In genomic region chr9:127133739-127134167, GRCh38 we compare ENCODE assay signal across 10 cellular contexts. TPM values are rescaled to one million over a fixed set of nuclear protein-coding genes. Genes with fewer than 3 reads are reported as not detected.
DNase-seq lines count a peak whose midpoint lies in the region; ATAC-seq and TF ChIP-seq lines count a peak whose summit lies in the region.
"Had no signal": no experiment of that assay in that cellular context is flagged by ENCODE, and none has a peak within 500 bp of the region (broad histone marks: within the 10 kb centered on the region; RNA-seq: fewer than 3 reads in every experiment).

No MANE protein-coding gene starts in this region.

- TF ChIP-seq CTCF in nephron (IDR thresholded peaks at IDR 0.05; ENCODE audit: unreplicated experiment in 3 of 3) (no peak), vagina (IDR thresholded peaks at IDR 0.05) (no peak), GM13977 (IDR thresholded peaks at IDR 0.05; ENCODE audit: extremely low read depth, insufficient read depth, missing control alignments) (no peak)

- no peaks in the 10 kb centered on the region for H3K9me3 Mint-ChIP-seq in activated T-cell treated with anti-CD3 and anti-CD28 coated beads, Interleukin-2, amount 50 U/mL, for 24 hours
- H3K9me3 Mint-ChIP-seq in activated T-cell treated with anti-CD3 and anti-CD28 coated beads, Interleukin-2, amount 50 U/mL, for 72 hours: no peaks in the 10 kb centered on the region
- no peaks in the 10 kb centered on the region for H3K9me3 Mint-ChIP-seq in nephron
- H3K9me3 Mint-ChIP-seq: activated naive CD4-positive, alpha-beta T cell treated with anti-CD3 and anti-CD28 coated beads, Interleukin-2, amount 50 U/mL, for 24 hours had no signal

- no peak overlapping the region for H3K4me3 ChIP-seq in vagina

- DNase-seq in activated T-cell treated with anti-CD3 and anti-CD28 coated beads, Interleukin-2, amount 50 U/mL, for 24 hours: peak; percentile 5
- DNase-seq in activated T-cell treated with anti-CD3 and anti-CD28 coated beads, Interleukin-2, amount 50 U/mL, for 72 hours: no peak
- DNase-seq in fibroblast of peridontal ligament (ENCODE audit: extremely low read depth) (peak; percentile 90), vagina (ENCODE audit: extremely low spot score in 2 of 2) (peak; percentile 90 to 91), DMS153 (lab: John Stamatoyannopoulos, UW) (no peak), GM13977 (ENCODE audit: low spot score) (no peak)

- no peaks in the 10 kb centered on the region for H3K36me3 Mint-ChIP-seq in activated T-cell treated with anti-CD3 and anti-CD28 coated beads, Interleukin-2, amount 50 U/mL, for 24 hours (ENCODE audit: low read depth)
- no peaks in the 10 kb centered on the region for H3K36me3 Mint-ChIP-seq in activated T-cell treated with anti-CD3 and anti-CD28 coated beads, Interleukin-2, amount 50 U/mL, for 72 hours (ENCODE audit: insufficient read depth in 2 of 2)
- H3K36me3 Mint-ChIP-seq in nephron (ENCODE audit: low read depth): no peaks in the 10 kb centered on the region
- H3K36me3 Mint-ChIP-seq: activated naive CD4-positive, alpha-beta T cell treated with anti-CD3 and anti-CD28 coated beads, Interleukin-2, amount 50 U/mL, for 24 hours had no signal

- H3K4me3 Mint-ChIP-seq in activated T-cell treated with anti-CD3 and anti-CD28 coated beads, Interleukin-2, amount 50 U/mL, for 24 hours: no peak overlapping the region
- no peak overlapping the region for H3K4me3 Mint-ChIP-seq in activated T-cell treated with anti-CD3 and anti-CD28 coated beads, Interleukin-2, amount 50 U/mL, for 72 hours
- peak overlapping the region; percentile 4 to 26 (median 9) for H3K4me3 Mint-ChIP-seq in nephron
- H3K4me3 Mint-ChIP-seq: activated naive CD4-positive, alpha-beta T cell treated with anti-CD3 and anti-CD28 coated beads, Interleukin-2, amount 50 U/mL, for 24 hours had no signal

- H3K4me1 ChIP-seq in vagina: peaks cover 75% of the 10 kb centered on the region

- H3K36me3 ChIP-seq in vagina: no peaks in the 10 kb centered on the region

- H3K4me1 Mint-ChIP-seq in activated T-cell treated with anti-CD3 and anti-CD28 coated beads, Interleukin-2, amount 50 U/mL, for 24 hours (ENCODE audit: low read depth): no peaks in the 10 kb centered on the region
- H3K4me1 Mint-ChIP-seq in activated T-cell treated with anti-CD3 and anti-CD28 coated beads, Interleukin-2, amount 50 U/mL, for 72 hours (ENCODE audit: low read depth): no peaks in the 10 kb centered on the region
- peaks cover 73% of the 10 kb centered on the region for H3K4me1 Mint-ChIP-seq in nephron
- H3K4me1 Mint-ChIP-seq: activated naive CD4-positive, alpha-beta T cell treated with anti-CD3 and anti-CD28 coated beads, Interleukin-2, amount 50 U/mL, for 24 hours had no signal

- H3K9me3 ChIP-seq in vagina: no peaks in the 10 kb centered on the region

- peak overlapping the region; percentile 92 for H3K27ac ChIP-seq in vagina

- no peaks in the 10 kb centered on the region for H3K27me3 ChIP-seq in vagina

- no peak overlapping the region for H3K27ac Mint-ChIP-seq in activated T-cell treated with anti-CD3 and anti-CD28 coated beads, Interleukin-2, amount 50 U/mL, for 24 hours
- no peak overlapping the region for H3K27ac Mint-ChIP-seq in activated T-cell treated with anti-CD3 and anti-CD28 coated beads, Interleukin-2, amount 50 U/mL, for 72 hours
- H3K27ac Mint-ChIP-seq in nephron: peak overlapping the region; percentile 68 to 91 (median 90)
- H3K27ac Mint-ChIP-seq: activated naive CD4-positive, alpha-beta T cell treated with anti-CD3 and anti-CD28 coated beads, Interleukin-2, amount 50 U/mL, for 24 hours had no signal

- no peaks in the 10 kb centered on the region for H3K27me3 Mint-ChIP-seq in activated T-cell treated with anti-CD3 and anti-CD28 coated beads, Interleukin-2, amount 50 U/mL, for 24 hours
- H3K27me3 Mint-ChIP-seq in activated T-cell treated with anti-CD3 and anti-CD28 coated beads, Interleukin-2, amount 50 U/mL, for 72 hours (ENCODE audit: low read depth): no peaks in the 10 kb centered on the region
- peaks cover 4% of the 10 kb centered on the region for H3K27me3 Mint-ChIP-seq in nephron (ENCODE audit: low read depth)
- H3K27me3 Mint-ChIP-seq: activated naive CD4-positive, alpha-beta T cell treated with anti-CD3 and anti-CD28 coated beads, Interleukin-2, amount 50 U/mL, for 24 hours had no signal

- intact Hi-C loops in vagina (cut with DNase I): no loop called here

- TF ChIP-seq POLR2A in vagina (IDR thresholded peaks at IDR 0.05): no peak

- no peak for ATAC-seq in activated T-cell treated with anti-CD3 and anti-CD28 coated beads, Interleukin-2, amount 50 U/mL, for 72 hours (replicated peaks in 1 of 2)
- no peak for ATAC-seq in HG02970 (IDR thresholded peaks at IDR 0.05; ENCODE audit: low FRiP score, unreplicated experiment)
- ATAC-seq: HCT116 had no signal

- in situ Hi-C loops in GM13977 (cut with MboI; ENCODE audit: low pct_unique_long_range_greater_than_20kb, low sequenced_read_pairs, unreplicated experiment): no loop called here

RNA-seq across cellular contexts. Expression of gene ANGPTL2, which starts 11.3 kb away (rescaled TPM):
- not detected for total RNA-seq in activated T-cell treated with anti-CD3 and anti-CD28 coated beads, Interleukin-2, amount 50 U/mL, for 72 hours
- total RNA-seq in vagina: 65.8 TPM

Comparison
In these comparisons a context has a peak if more than half of its experiments do, and no peak if none do; other contexts are left out.
1. DNase-seq: peak in activated T-cell treated with anti-CD3 and anti-CD28 coated beads, Interleukin-2, amount 50 U/mL, for 24 hours (single experiment), fibroblast of peridontal ligament (single experiment) and vagina (2 of 2); none in activated T-cell treated with anti-CD3 and anti-CD28 coated beads, Interleukin-2, amount 50 U/mL, for 72 hours (0 of 2), DMS153 (single experiment) and GM13977 (single experiment).
2. H3K27ac Mint-ChIP-seq: peak in nephron (3 of 3); none in activated T-cell treated with anti-CD3 and anti-CD28 coated beads, Interleukin-2, amount 50 U/mL, for 24 hours (single experiment) and activated T-cell treated with anti-CD3 and anti-CD28 coated beads, Interleukin-2, amount 50 U/mL, for 72 hours (single experiment).
3. H3K4me3 Mint-ChIP-seq: peak in nephron (3 of 3); none in activated T-cell treated with anti-CD3 and anti-CD28 coated beads, Interleukin-2, amount 50 U/mL, for 24 hours (single experiment) and activated T-cell treated with anti-CD3 and anti-CD28 coated beads, Interleukin-2, amount 50 U/mL, for 72 hours (0 of 2).
4. RNA of gene ANGPTL2, which starts 11.3 kb away (total RNA-seq): 65.8 TPM in vagina (single experiment); not detected in activated T-cell treated with anti-CD3 and anti-CD28 coated beads, Interleukin-2, amount 50 U/mL, for 72 hours; every median in the first group is over 10 times any median in the second.